30 cellular contexts compared by ENCODE assay signal in the genomic region with DNA sequence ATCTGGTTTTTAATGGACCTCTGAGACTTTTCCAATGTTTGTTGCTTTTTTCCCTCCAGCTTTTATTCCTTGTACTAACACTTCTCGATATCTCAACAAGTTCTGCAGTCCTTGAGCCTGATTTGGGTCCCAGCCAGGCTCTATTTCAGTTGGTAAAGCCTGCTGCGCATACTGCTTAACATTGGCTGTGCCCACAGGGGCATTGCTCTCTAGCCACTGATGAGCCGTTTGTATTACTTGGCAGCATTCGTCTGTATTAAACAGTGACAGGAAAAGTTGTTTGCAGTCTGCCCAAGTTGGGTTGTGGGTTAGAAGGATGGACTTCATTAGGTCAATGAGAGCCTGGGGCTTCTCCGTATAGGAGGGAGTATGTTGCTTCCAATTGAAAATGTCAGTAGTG. TPM values are rescaled to one million over a fixed set of nuclear protein-coding genes. Genes with fewer than 3 reads are reported as not detected.
"Had no signal": no experiment of that assay in that cellular context is flagged by ENCODE, and none has a peak within 500 bp of the region (broad histone marks: within the 10 kb centered on the region; RNA-seq: fewer than 3 reads in every experiment).

No MANE protein-coding gene starts in this region.

- H3K9ac ChIP-seq: neural progenitor cell had no signal

- H3K9me3 ChIP-seq: gastrocnemius medialis, heart right ventricle, prostate gland, right atrium auricular region, sigmoid colon, transverse colon had no signal

- H3K4me1 ChIP-seq: gastrocnemius medialis, heart right ventricle, neural progenitor cell, prostate gland, right atrium auricular region, sigmoid colon had no signal

- H3K27ac ChIP-seq: cardiac muscle cell, coronary artery, gastrocnemius medialis, heart right ventricle, neural progenitor cell, prostate gland, right atrium auricular region, sigmoid colon had no signal

- ATAC-seq: gastrocnemius medialis; heart right ventricle; naive thymus-derived CD4-positive, alpha-beta T cell; stimulated activated effector memory CD8-positive, alpha-beta T cell treated with anti-CD3 and anti-CD28 coated beads, Interleukin-12 subunit alpha, Interleukin-12 subunit beta, amount 100 ng/mL, for 72 hours had no signal

- H3K27me3 ChIP-seq: cardiac muscle cell, gastrocnemius medialis, neural progenitor cell, sigmoid colon, transverse colon had no signal

- DNase-seq: dermis blood vessel endothelial cell; effector memory CD4-positive, alpha-beta T cell; foreskin fibroblast; gastrocnemius medialis; heart right ventricle; hippocampal formation; midbrain; naive thymus-derived CD4-positive, alpha-beta T cell; sigmoid colon; stimulated activated CD4-positive, alpha-beta T cell treated with anti-CD3 and anti-CD28 coated beads, Interleukin-2, amount 100 ng/mL, for 24 hours; stimulated activated CD4-positive, alpha-beta T cell treated with anti-CD3 and anti-CD28 coated beads, Interleukin-4, amount 100 ng/mL, for 24 hours; stimulated activated naive CD4-positive, alpha-beta T cell treated with Interleukin-2 at 50 U/mL for 16 hours; substantia nigra had no signal

- H3K36me3 ChIP-seq: cardiac muscle cell, gastrocnemius medialis, heart right ventricle, neural progenitor cell, prostate gland, right atrium auricular region, sigmoid colon, transverse colon had no signal

- H3K4me3 ChIP-seq: cardiac muscle cell, coronary artery, gastrocnemius medialis, heart right ventricle, neural progenitor cell, prostate gland, right atrium auricular region, sigmoid colon, transverse colon had no signal

- H3K4me2 ChIP-seq: neural progenitor cell had no signal

- FAIRE-seq: endothelial cell of umbilical vein, islet of Langerhans had no signal

- H2AFZ ChIP-seq: neural progenitor cell had no signal

RNA-seq across cellular contexts. Expression of a gene that starts 59.6 kb away (rescaled TPM):
- total RNA-seq: cardiac muscle cell; chondrocyte; dermis blood vessel endothelial cell; endothelial cell of umbilical vein; epithelial cell of proximal tubule; gastrocnemius medialis; glomerular endothelial cell; heart right ventricle; lung microvascular endothelial cell; mucosa of gallbladder; naive thymus-derived CD4-positive, alpha-beta T cell; osteoblast; sigmoid colon; skeletal muscle tissue; transverse colon; urinary bladder had no signal
- polyA plus RNA-seq: cardiac muscle cell; endothelial cell of umbilical vein; heart right ventricle; naive thymus-derived CD4-positive, alpha-beta T cell; sigmoid colon; urinary bladder had no signal
